Comparison of ENCODE assay signal across 26 cellular contexts in the genomic region with DNA sequence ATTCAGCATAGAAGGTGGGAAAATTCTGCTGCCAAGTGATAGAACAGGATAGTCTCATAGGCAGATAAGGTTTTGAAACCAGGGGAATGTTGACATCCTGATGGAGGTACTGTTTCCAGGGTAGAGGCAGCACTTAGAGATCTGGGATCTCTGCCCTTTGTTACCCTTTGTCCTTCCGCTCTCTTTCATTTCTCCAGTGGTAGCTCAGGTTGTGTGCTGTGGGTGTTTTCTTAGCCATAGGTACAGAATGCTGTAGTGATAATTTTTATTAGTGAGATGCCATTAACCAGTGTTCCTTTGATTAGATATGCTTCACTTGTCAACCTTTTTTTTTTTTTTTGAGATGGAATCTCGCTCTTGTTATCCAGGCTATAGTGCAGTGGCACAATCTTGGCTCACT.
"Had no signal": no experiment of that assay in that cellular context is flagged by ENCODE, and none has a peak within 500 bp of the region (broad histone marks: within the 10 kb centered on the region; RNA-seq: fewer than 3 reads in every experiment).

No MANE protein-coding gene starts in this region.

- H3K27me3 ChIP-seq: brain microvascular endothelial cell, esophagus muscularis mucosa had no signal

- H3K36me3 ChIP-seq: brain microvascular endothelial cell had no signal

- H3K9me3 ChIP-seq: esophagus muscularis mucosa had no signal

- H3K4me1 ChIP-seq: esophagus muscularis mucosa had no signal

- DNase-seq: activated B cell treated with CpG ODN at 0.5 μM for 24 hours; activated CD4-positive, alpha-beta T cell treated with anti-CD3 and anti-CD28 coated beads for 48 hours; activated CD4-positive, alpha-beta T cell treated with anti-CD3 and anti-CD28 coated beads, Interleukin-2, amount 50 U/mL, for 1 hour; activated CD4-positive, alpha-beta T cell treated with anti-CD3 and anti-CD28 coated beads, Interleukin-2, amount 50 U/mL, for 48 hours; activated CD8-positive, alpha-beta memory T cell treated with anti-CD3 and anti-CD28 coated beads for 24 hours; activated CD8-positive, alpha-beta T cell treated with anti-CD3 and anti-CD28 coated beads for 36 hours; activated effector memory CD4-positive, alpha-beta T cell treated with anti-CD3 and anti-CD28 coated beads, Interleukin-2, amount 50 U/mL, for 16 hours; activated naive CD4-positive, alpha-beta T cell; activated naive CD4-positive, alpha-beta T cell treated with anti-CD3 and anti-CD28 coated beads, Interleukin-2, amount 10 ng/mL, durations not matched to agents 7 days and 5 days; activated naive CD8-positive, alpha-beta T cell treated with anti-CD3 and anti-CD28 coated beads, Interleukin-2, amount 10 ng/mL, durations not matched to agents 7 days and 5 days; activated T-cell treated with anti-CD3 and anti-CD28 coated beads, Interleukin-2, amount 50 U/mL, for 48 hours; anterior cingulate cortex; brain microvascular endothelial cell; effector CD4-positive, alpha-beta T cell; effector memory CD8-positive, alpha-beta T cell; erythroblast; foreskin melanocyte; head of caudate nucleus; T-helper 1 cell; T-helper 17 cell; T1000; WERI-Rb-1 had no signal

- ATAC-seq: activated CD4-positive, CD25-positive, alpha-beta regulatory T cell treated with anti-CD3 and anti-CD28 coated beads, Interleukin-2, amount 50 U/mL, for 24 hours; activated CD8-positive, alpha-beta T cell treated with anti-CD3 and anti-CD28 coated beads for 36 hours; activated naive CD4-positive, alpha-beta T cell treated with anti-CD3 and anti-CD28 coated beads, Interleukin-2, amount 50 U/mL, for 72 hours; effector memory CD8-positive, alpha-beta T cell; T-helper 17 cell had no signal

- H3K4me3 ChIP-seq: coronary artery, esophagus muscularis mucosa had no signal

- H3K27ac ChIP-seq: brain microvascular endothelial cell, coronary artery, esophagus muscularis mucosa, WERI-Rb-1 had no signal
